In the genomic region with DNA sequence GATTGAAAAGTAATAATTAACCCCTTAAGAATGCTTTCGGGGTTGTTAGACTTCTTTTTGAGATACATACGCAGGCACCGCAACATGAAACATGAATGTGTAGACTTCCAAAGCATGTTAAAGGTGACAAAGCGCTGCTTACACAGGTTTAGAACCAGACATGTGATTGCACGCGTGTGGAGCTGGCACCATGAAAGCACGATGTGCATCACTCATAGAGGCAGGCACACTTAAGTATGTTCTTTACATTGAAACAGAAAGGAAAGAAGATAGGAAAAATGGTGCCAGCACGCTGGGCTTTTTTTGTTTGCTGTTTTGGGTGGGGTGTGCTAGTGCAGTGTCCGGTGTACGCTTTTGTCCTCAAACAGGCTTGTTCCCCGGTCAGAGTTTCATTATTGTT, we compare ENCODE assay signal across 8 cellular contexts.
DNase-seq lines count a peak whose midpoint lies in the region; ATAC-seq and TF ChIP-seq lines count a peak whose summit lies in the region.

No MANE protein-coding gene starts in this region.

- no peaks in the 10 kb centered on the region for H3K36me3 Mint-ChIP-seq in endothelial cell (ENCODE audit: low read depth, unreplicated experiment)

- H3K9me3 ChIP-seq in lower lobe of right lung = no peaks in the 10 kb centered on the region

- H3K27ac Mint-ChIP-seq in endothelial cell (ENCODE audit: unreplicated experiment) = no peak overlapping the region

- in situ Hi-C loops in astrocyte of the cerebellum (cut with HindIII; ENCODE audit: low sequenced_read_pairs) = no loop called here

- DNase-seq in HL-60 (ENCODE audit: low read depth in 1 of 2, low spot score in 1 of 2) = no peak
- DNase-seq in astrocyte of the cerebellum (ENCODE audit: low read depth) = no peak
- DNase-seq in lower lobe of right lung = peak; percentile 25
- DNase-seq in endothelial cell (ENCODE audit: low spot score) = no peak
- DNase-seq in activated CD4-positive, alpha-beta T cell treated with anti-CD3 and anti-CD28 coated beads for 48 hours = no peak
- DNase-seq in HuH-7.5 (ENCODE audit: low spot score) = no peak

- no peaks in the 10 kb centered on the region for H3K27me3 ChIP-seq in HL-60 (ENCODE audit: insufficient read depth, poor library complexity, severe bottlenecking)
- H3K27me3 ChIP-seq in lower lobe of right lung (ENCODE audit: low read depth) = no peaks in the 10 kb centered on the region

- no peaks in the 10 kb centered on the region for H3K36me3 ChIP-seq in lower lobe of right lung

- peaks cover 76% of the 10 kb centered on the region for H3K4me1 ChIP-seq in lower lobe of right lung

- H3K9me3 Mint-ChIP-seq in endothelial cell (ENCODE audit: unreplicated experiment) = no peaks in the 10 kb centered on the region

- no peak overlapping the region for H3K4me3 Mint-ChIP-seq in endothelial cell (ENCODE audit: unreplicated experiment)

- TF ChIP-seq CTCF in 22Rv1 (IDR thresholded peaks at IDR 0.05) (no peak), HL-60 (IDR thresholded peaks at IDR 0.05; ENCODE audit: insufficient read depth, low read length) (no peak), astrocyte of the cerebellum (IDR thresholded peaks at IDR 0.05; ENCODE audit: low read depth, low read length, missing control alignments) (no peak), lower lobe of right lung (IDR thresholded peaks at IDR 0.05) (no peak), endothelial cell (IDR thresholded peaks at IDR 0.05; ENCODE audit: unreplicated experiment) (no peak)

- H3K27ac ChIP-seq in 22Rv1 (peak overlapping the region; percentile 100), HL-60 (replicated peaks) (peak overlapping the region; percentile 98), lower lobe of right lung (peak overlapping the region; percentile 97)

- H3K27me3 Mint-ChIP-seq in endothelial cell (ENCODE audit: unreplicated experiment) = peaks cover 18% of the 10 kb centered on the region

- H3K4me3 ChIP-seq in HL-60 (replicated peaks; ENCODE audit: insufficient read depth, low read length) (no peak overlapping the region), astrocyte of the cerebellum (ENCODE audit: low read depth, low read length) (peak overlapping the region; percentile 30), lower lobe of right lung (peak overlapping the region; percentile 38)

- no peak for ATAC-seq in lower lobe of right lung
- ATAC-seq in HG02678 (IDR thresholded peaks at IDR 0.05; ENCODE audit: unreplicated experiment) = no peak

- intact Hi-C loops in lower lobe of right lung (cut with DNase I) = no loop called here

- no peaks in the 10 kb centered on the region for H3K4me1 Mint-ChIP-seq in endothelial cell (ENCODE audit: unreplicated experiment)
